ENCODE assay signal across 8 cellular contexts in the genomic region with DNA sequence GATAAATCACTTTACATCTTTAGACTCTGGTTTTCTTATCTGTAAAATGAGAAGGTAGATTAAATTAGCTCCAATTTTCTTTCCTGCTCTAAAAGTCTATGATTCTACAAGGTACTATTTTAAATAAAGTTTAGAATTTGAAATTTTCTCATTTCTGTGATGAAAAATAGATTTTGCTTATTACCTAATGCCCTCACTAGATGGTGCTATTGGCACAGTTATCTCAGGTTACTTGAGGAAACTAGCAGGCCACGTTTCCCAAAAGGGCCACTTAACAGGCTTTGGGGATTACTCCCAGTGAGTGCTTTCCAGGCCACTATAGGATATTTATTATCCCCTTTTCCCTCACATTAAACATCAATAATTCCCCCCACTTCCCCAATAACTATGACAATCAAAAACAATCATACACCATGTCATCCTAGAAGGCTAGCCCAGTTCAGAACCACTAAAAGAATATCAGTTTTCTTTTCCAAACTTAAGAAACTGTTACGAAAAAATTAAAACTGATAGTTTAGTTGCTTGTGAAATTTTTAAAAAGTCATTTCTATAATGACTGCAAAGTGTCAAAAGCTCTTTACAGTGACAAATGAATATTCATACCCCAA. TPM values are rescaled to one million over a fixed set of nuclear protein-coding genes. Genes with fewer than 3 reads are reported as not detected.
DNase-seq lines count a peak whose midpoint lies in the region; ATAC-seq and TF ChIP-seq lines count a peak whose summit lies in the region.

No MANE protein-coding gene starts in this region.

- DNase-seq in activated T-cell treated with anti-CD3 and anti-CD28 coated beads for 4 hours (peak; percentile 9), KG1 (lab: John Stamatoyannopoulos, UW) (peak; percentile 37), astrocyte of the hippocampus (ENCODE audit: low read depth, low spot score) (peak; percentile 82), hepatic stellate cell (ENCODE audit: low spot score) (peak; percentile 34), gastrocnemius medialis (peak; percentile 19 to 23)
- no peak for DNase-seq in activated T-cell treated with anti-CD3 and anti-CD28 coated beads, Interleukin-2, amount 50 U/mL, for 48 hours

- intact Hi-C loops in gastrocnemius medialis (cut with DNase I; ENCODE audit: low total_unique reads) = loop anchor here (1.0 to 10.0 kb wide), 4 partner anchors 30 to 1429 kb away; a partner anchor contains a TSS

- ATAC-seq in gastrocnemius medialis (peak; percentile 63 to 89), GM21723 (IDR thresholded peaks at IDR 0.05; ENCODE audit: unreplicated experiment) (no peak)

- H3K27ac ChIP-seq in OCI-LY1 (ENCODE audit: low read depth, low read length, poor library complexity, severe bottlenecking) = no peak overlapping the region
- H3K27ac ChIP-seq in gastrocnemius medialis = peak overlapping the region in 1 of 4 donors; percentile 38

- TF ChIP-seq POLR2A in gastrocnemius medialis (IDR thresholded peaks at IDR 0.05) = no peak

- no peak overlapping the region for H3K4me2 ChIP-seq in OCI-LY1 (ENCODE audit: low read length)

- H3K27me3 ChIP-seq in OCI-LY1 (ENCODE audit: insufficient read depth, low read length) (no peaks in the 10 kb centered on the region), gastrocnemius medialis (no peaks in the 10 kb centered on the region)

- H3K9me3 ChIP-seq in OCI-LY1 (ENCODE audit: low read length) = peaks cover 4% of the 10 kb centered on the region; the same call in 1 of the 2 replicates
- peaks cover 0 to 6% (median 0%) of the 10 kb centered on the region in 3 donors for H3K9me3 ChIP-seq in gastrocnemius medialis

- no peak overlapping the region for H3K4me3 ChIP-seq in OCI-LY1 (ENCODE audit: low read depth, low read length, poor library complexity, severe bottlenecking)
- H3K4me3 ChIP-seq in gastrocnemius medialis = no peak overlapping the region

- no peaks in the 10 kb centered on the region for H3K4me1 ChIP-seq in OCI-LY1 (ENCODE audit: insufficient read depth, low read length, severe bottlenecking)
- no peaks in the 10 kb centered on the region for H3K4me1 ChIP-seq in gastrocnemius medialis

- no peak overlapping the region for H3K9ac ChIP-seq in OCI-LY1 (ENCODE audit: low read length)

- no peaks in the 10 kb centered on the region for H3K9me2 ChIP-seq in OCI-LY1 (ENCODE audit: low read depth, low read length)

- H2AFZ ChIP-seq in OCI-LY1 (ENCODE audit: low read length) = no peak overlapping the region

- H3K36me3 ChIP-seq in OCI-LY1 (ENCODE audit: insufficient read depth, low read length) (peaks cover 52% of the 10 kb centered on the region), gastrocnemius medialis (peaks cover 0 to 21% of the 10 kb centered on the region in 2 donors)

- in situ Hi-C loops in gastrocnemius medialis (cut with MboI; ENCODE audit: low sequenced_read_pairs in 4 of 4) = loop anchor here in 2 of 4 donors (10.0 to 25.0 kb wide), 2 partner anchors 139 to 1246 kb away; no protein-coding TSS in a partner anchor

- H4K20me1 ChIP-seq in OCI-LY1 (ENCODE audit: insufficient read depth, low read length) = no peaks in the 10 kb centered on the region; the same call in 1 of the 2 replicates

- H3K79me2 ChIP-seq in OCI-LY1 (ENCODE audit: insufficient read depth, low read length) = no peaks in the 10 kb centered on the region

- H3F3A ChIP-seq in OCI-LY1 (ENCODE audit: insufficient read depth, low read length) = no peaks in the 10 kb centered on the region

- TF ChIP-seq CTCF in OCI-LY1 (IDR thresholded peaks at IDR 0.05; ENCODE audit: low read length) (peak; percentile 67), gastrocnemius medialis (IDR thresholded peaks at IDR 0.05 in 4 of 5, conservative IDR thresholded peaks at IDR 0.05 in 1 of 5) (peak; percentile 59 to 81 (median 70))

RNA-seq across cellular contexts. Expression of a gene that starts 30.6 kb away (rescaled TPM):
- 10 to 100 TPM; 11.7 to 23.7 (median 19.3) TPM for total RNA-seq in gastrocnemius medialis

Comparison
In these comparisons a context has a peak if more than half of its experiments do, and no peak if none do; other contexts are left out.
1. DNase-seq: peak in activated T-cell treated with anti-CD3 and anti-CD28 coated beads for 4 hours (single experiment), KG1 (single experiment), astrocyte of the hippocampus (single experiment), hepatic stellate cell (single experiment) and gastrocnemius medialis (2 of 2); none in activated T-cell treated with anti-CD3 and anti-CD28 coated beads, Interleukin-2, amount 50 U/mL, for 48 hours (0 of 2).